Comparison of ENCODE assay signal across 15 cellular contexts in the genomic region with DNA sequence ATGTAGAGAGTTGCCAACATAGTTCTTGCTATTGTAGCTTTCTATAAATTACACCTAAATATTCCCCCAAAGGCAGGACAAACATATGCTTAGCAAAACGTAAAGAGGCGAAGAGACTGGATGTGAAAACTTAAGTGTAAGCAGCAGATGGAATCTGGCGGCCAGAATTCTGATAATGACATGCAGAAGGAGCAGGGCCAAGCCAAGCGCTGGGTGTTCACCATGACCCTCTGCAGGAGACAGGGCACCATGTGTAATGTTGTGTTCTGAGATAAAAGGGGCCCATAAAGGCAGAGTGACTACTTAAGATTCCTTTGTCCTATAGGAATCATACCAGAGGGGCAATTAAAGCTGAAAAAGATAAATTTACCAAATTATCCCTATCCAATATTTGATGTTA.
DNase-seq lines count a peak whose midpoint lies in the region; ATAC-seq and TF ChIP-seq lines count a peak whose summit lies in the region.
"Had no signal": no experiment of that assay in that cellular context is flagged by ENCODE, and none has a peak within 500 bp of the region (broad histone marks: within the 10 kb centered on the region; RNA-seq: fewer than 3 reads in every experiment).

No MANE protein-coding gene starts in this region.

- DNase-seq in IMR-90 = no peak
- peak; percentile 25 for DNase-seq in choroid plexus epithelial cell (ENCODE audit: low read depth)
- DNase-seq in trophoblast cell = no peak
- no peak for DNase-seq in NOMO-1 treated with dmso at 0.1 percent for 144 hours (lab: John Stamatoyannopoulos, UW; ENCODE audit: unreplicated experiment)
- no peak for DNase-seq in pons (ENCODE audit: low spot score)
- DNase-seq: C1 segment of cervical spinal cord; Calu3; CD4-positive, alpha-beta T cell; DND-41; GF-D8; KG1 had no signal

- H3K56ac ChIP-seq in IMR-90 (ENCODE audit: extremely low read depth, insufficient read depth, low read length) = no peak overlapping the region

- H4K5ac ChIP-seq in IMR-90 (ENCODE audit: low read depth, low read length) = no peak overlapping the region

- ATAC-seq in IMR-90 (ENCODE audit: low read depth) = no peak; the same call in 1 of the 2 replicates
- ATAC-seq in GM18517 (IDR thresholded peaks at IDR 0.05; ENCODE audit: unreplicated experiment) = no peak

- H2BK20ac ChIP-seq in IMR-90 (ENCODE audit: low read depth, low read length) = no peak overlapping the region

- H3K18ac ChIP-seq in IMR-90 (ENCODE audit: low read depth, low read length) (peak overlapping the region; percentile 56; the same call in 1 of the 2 replicates), trophoblast cell (ENCODE audit: low read length) (no peak overlapping the region)

- H2BK120ac ChIP-seq in IMR-90 (ENCODE audit: low read depth, low read length) = no peak overlapping the region
- peak overlapping the region; percentile 56 for H2BK120ac ChIP-seq in trophoblast cell (ENCODE audit: insufficient read depth, low read length, poor library complexity)

- CTCF ChIA-PET in IMR-90 (lab: Yijun Ruan, JAX) = interaction anchor here (0.6 kb wide), 1 partner anchor 292 kb away, joined by 3 read pairs; no protein-coding TSS in a partner anchor

- H2AK9ac ChIP-seq in IMR-90 (replicated peaks; ENCODE audit: low read depth, low read length, poor library complexity) = no peak overlapping the region

- no peaks in the 10 kb centered on the region for H3K9me1 ChIP-seq in IMR-90 (ENCODE audit: insufficient read depth, low read length)

- H3K23ac ChIP-seq in IMR-90 (ENCODE audit: low read depth, low read length) (no peak overlapping the region), trophoblast cell (ENCODE audit: low read length) (no peak overlapping the region)

- H3K4ac ChIP-seq in IMR-90 (ENCODE audit: low read depth, low read length) (no peak overlapping the region), trophoblast cell (ENCODE audit: low read depth, low read length) (no peak overlapping the region)

- POLR2A ChIA-PET in IMR-90 (lab: Charles Lee; ENCODE audit: unreplicated experiment) = no interaction called here

- H3K79me2 ChIP-seq in trophoblast cell (ENCODE audit: control insufficient read depth, insufficient read depth, low read length, poor library complexity) = no peaks in the 10 kb centered on the region

- H3K14ac ChIP-seq in IMR-90 (replicated peaks; ENCODE audit: low read depth, low read length) = no peak overlapping the region
- H3K14ac ChIP-seq in trophoblast cell (ENCODE audit: low read length) = no peak overlapping the region

- no peaks in the 10 kb centered on the region for H3K79me1 ChIP-seq in IMR-90 (ENCODE audit: low read depth in 1 of 2, low read length in 2 of 2)
- H3K79me1 ChIP-seq in trophoblast cell (ENCODE audit: low read length) = peaks cover 2% of the 10 kb centered on the region

- H4K20me1 ChIP-seq in IMR-90 (ENCODE audit: insufficient read depth, low read length) = no peaks in the 10 kb centered on the region

- H2BK5ac ChIP-seq in IMR-90 (ENCODE audit: low read depth, low read length, poor library complexity, severe bottlenecking) (no peak overlapping the region), trophoblast cell (ENCODE audit: low read depth, low read length, poor library complexity) (no peak overlapping the region)

- H3K4me1 ChIP-seq in IMR-90 (ENCODE audit: control insufficient read depth, insufficient read depth, low read length) = peaks cover 9% of the 10 kb centered on the region
- H3K4me1 ChIP-seq in trophoblast cell (ENCODE audit: control insufficient read depth in 1 of 2, insufficient read depth in 2 of 2, low read length in 2 of 2) = peaks cover 3% of the 10 kb centered on the region in 2 experiments

- in situ Hi-C loops in IMR-90 (cut with MboI; ENCODE audit: low sequenced_read_pairs) = no loop called here

- no peaks in the 10 kb centered on the region for H3K27me3 Mint-ChIP-seq in nephron (ENCODE audit: low read depth)
- H3K27me3 Mint-ChIP-seq: B cell; CD4-positive, alpha-beta T cell; IgD-negative memory B cell had no signal

- H3K36me3 Mint-ChIP-seq in nephron (ENCODE audit: low read depth) = no peaks in the 10 kb centered on the region
- H3K36me3 Mint-ChIP-seq: IgD-negative memory B cell had no signal

- H3K9me3 ChIP-seq in IMR-90 (ENCODE audit: control insufficient read depth, insufficient read depth, low read length) (no peaks in the 10 kb centered on the region), trophoblast cell (ENCODE audit: insufficient read depth, low read depth, low read length) (no peaks in the 10 kb centered on the region)

- no peak for TF ChIP-seq POLR2A in IMR-90 (IDR thresholded peaks at IDR 0.05; ENCODE audit: low read depth, low read length)

- no peak overlapping the region for H2BK15ac ChIP-seq in IMR-90 (ENCODE audit: low read depth, low read length)

- H4K8ac ChIP-seq in IMR-90 (ENCODE audit: low read depth in 2 of 2, low read length in 2 of 2) (no peak overlapping the region), trophoblast cell (ENCODE audit: low read depth, low read length) (peak overlapping the region; percentile 44)

- TF ChIP-seq CTCF in IMR-90 (conservative IDR thresholded peaks at IDR 0.05; ENCODE audit: low read depth, low read length) (no peak), choroid plexus epithelial cell (conservative IDR thresholded peaks at IDR 0.05; ENCODE audit: low read depth, low read length) (no peak), nephron (IDR thresholded peaks at IDR 0.05; ENCODE audit: unreplicated experiment in 3 of 3) (no peak)

- H2AK5ac ChIP-seq in IMR-90 (ENCODE audit: low read depth, low read length) (no peak overlapping the region), trophoblast cell (ENCODE audit: low read length) (no peak overlapping the region)

- dilution Hi-C loops in IMR-90 (cut with HindIII; ENCODE audit: low sequenced_read_pairs, unreplicated experiment) = no loop called here

- H4K91ac ChIP-seq in IMR-90 (ENCODE audit: insufficient read depth, low read depth, low read length) (no peak overlapping the region), trophoblast cell (ENCODE audit: low read depth, low read length) (no peak overlapping the region)

- whole genome bisulfite sequencing in IMR-90 (ENCODE audit: extremely low coverage in 2 of 2, insufficient read length in 1 of 2), 2 experiments = 60% methylated on average over 4 of the region's 4 CpGs; no CpG with 5 or more reads in 1 of the 2 experiments
- WGBS in trophoblast cell (ENCODE audit: extremely low coverage, insufficient coverage, insufficient read length) = no CpG with 5 or more reads among the region's 4 CpGs

- H3K9me3 Mint-ChIP-seq in nephron = no peaks in the 10 kb centered on the region
- H3K9me3 Mint-ChIP-seq: CD4-positive, alpha-beta T cell had no signal

- H3K4me3 Mint-ChIP-seq in nephron = no peak overlapping the region
- H3K4me3 Mint-ChIP-seq: B cell; CD4-positive, alpha-beta T cell; IgD-negative memory B cell had no signal

- H4K12ac ChIP-seq in trophoblast cell (ENCODE audit: low read depth, low read length) = no peak overlapping the region

- BruUV-seq in IMR-90 (replicated peaks; lab: Mats Ljungman, UMichigan) = no TSS peak

- H2AFZ ChIP-seq in IMR-90 (replicated peaks; ENCODE audit: low read length, poor library complexity) = no peak overlapping the region
- H2AFZ ChIP-seq in trophoblast cell (ENCODE audit: insufficient read depth, low read length, poor library complexity) = no peak overlapping the region

- TF ChIP-seq RAD21 in IMR-90 (IDR thresholded peaks at IDR 0.05; ENCODE audit: low read length) = no peak

- H3K9ac ChIP-seq in IMR-90 (ENCODE audit: low read depth, low read length) = no peak overlapping the region
- H3K9ac ChIP-seq in trophoblast cell (ENCODE audit: low read length) = no peak overlapping the region

- H3K27me3 ChIP-seq in IMR-90 (ENCODE audit: control insufficient read depth, insufficient read depth, low read length) (no peaks in the 10 kb centered on the region), trophoblast cell (ENCODE audit: insufficient read depth, low read length) (no peaks in the 10 kb centered on the region)

- H3K4me3 ChIP-seq in IMR-90 (ENCODE audit: insufficient read depth, low read depth, low read length) (no peak overlapping the region), choroid plexus epithelial cell (ENCODE audit: low read depth, low read length) (no peak overlapping the region), trophoblast cell (ENCODE audit: low read depth, low read length) (no peak overlapping the region)

- intact Hi-C loops in IMR-90 (cut with micrococcal nuclease) = no loop called here

- no peak overlapping the region for H2BK12ac ChIP-seq in trophoblast cell (ENCODE audit: low read length)

- H3K27ac Mint-ChIP-seq in nephron = peak overlapping the region; percentile 32 to 92 (median 69)
- H3K27ac Mint-ChIP-seq: B cell; CD4-positive, alpha-beta T cell; IgD-negative memory B cell had no signal

- peaks cover 30% of the 10 kb centered on the region for H3K4me1 Mint-ChIP-seq in nephron
- H3K4me1 Mint-ChIP-seq: B cell, IgD-negative memory B cell had no signal

- H3K4me2 ChIP-seq in IMR-90 (ENCODE audit: low read depth, low read length) (no peak overlapping the region), trophoblast cell (ENCODE audit: low read length) (no peak overlapping the region)

- no peaks in the 10 kb centered on the region for H3K36me3 ChIP-seq in IMR-90 (ENCODE audit: control insufficient read depth, insufficient read depth, low read length)
- no peaks in the 10 kb centered on the region for H3K36me3 ChIP-seq in trophoblast cell (ENCODE audit: control insufficient read depth in 1 of 2, insufficient read depth in 2 of 2, low read length in 2 of 2)

- H3K27ac ChIP-seq in IMR-90 (ENCODE audit: insufficient read depth, low read length) (no peak overlapping the region), trophoblast cell (ENCODE audit: low read depth, low read length) (no peak overlapping the region)

TF ChIP-seq in IMR-90, 13 proteins besides CTCF, POLR2A, EP300 and RAD21 (continues in another document):
- TF ChIP-seq MAFK (IDR thresholded peaks at IDR 0.05; ENCODE audit: low read depth, low read length) (no peak), MXI1 (IDR thresholded peaks at IDR 0.05; ENCODE audit: borderline replicate concordance, low read depth, low read length) (no peak), RCOR1 (IDR thresholded peaks at IDR 0.05; ENCODE audit: insufficient replicate concordance, low read length) (no peak), FOS (IDR thresholded peaks at IDR 0.05; ENCODE audit: low read depth, low read length) (no peak), RFX5 (IDR thresholded peaks at IDR 0.05; ENCODE audit: low read depth, low read length) (no peak)
- TF ChIP-seq, protein P1, sequence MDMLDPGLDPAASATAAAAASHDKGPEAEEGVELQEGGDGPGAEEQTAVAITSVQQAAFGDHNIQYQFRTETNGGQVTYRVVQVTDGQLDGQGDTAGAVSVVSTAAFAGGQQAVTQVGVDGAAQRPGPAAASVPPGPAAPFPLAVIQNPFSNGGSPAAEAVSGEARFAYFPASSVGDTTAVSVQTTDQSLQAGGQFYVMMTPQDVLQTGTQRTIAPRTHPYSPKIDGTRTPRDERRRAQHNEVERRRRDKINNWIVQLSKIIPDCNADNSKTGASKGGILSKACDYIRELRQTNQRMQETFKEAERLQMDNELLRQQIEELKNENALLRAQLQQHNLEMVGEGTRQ (IDR thresholded peaks at IDR 0.05; ENCODE audit: low read depth, low read length) = no peak
